In the genomic region with DNA sequence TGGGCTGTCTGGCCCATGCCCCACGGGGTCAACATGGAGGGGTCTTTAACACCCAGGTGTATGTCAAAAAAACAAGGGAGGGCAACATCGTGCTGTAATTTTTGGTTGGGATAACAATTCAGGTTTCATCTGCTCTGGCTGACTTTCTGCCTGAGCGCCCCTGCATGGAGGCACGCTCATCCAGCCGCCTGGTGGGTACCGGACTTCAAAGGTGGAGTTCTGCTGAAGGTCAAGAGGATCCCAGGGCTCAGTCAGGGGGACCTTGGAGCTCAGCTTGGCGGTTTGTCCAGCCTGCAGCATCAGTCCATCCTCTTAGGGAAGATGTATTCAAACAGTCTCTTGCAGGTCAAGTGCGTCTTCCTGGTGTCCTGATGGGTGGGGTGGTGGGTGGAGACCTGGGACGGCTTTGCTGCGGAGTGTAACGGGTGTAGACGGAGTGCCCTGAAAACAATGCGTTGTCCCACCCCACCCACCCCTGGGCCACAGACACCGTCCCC, we compare ENCODE assay signal across 19 cellular contexts. TPM values are rescaled to one million over a fixed set of nuclear protein-coding genes. Genes with fewer than 3 reads are reported as not detected.
DNase-seq lines count a peak whose midpoint lies in the region; ATAC-seq, FAIRE-seq and TF ChIP-seq lines count a peak whose summit lies in the region.
"Had no signal": no experiment of that assay in that cellular context is flagged by ENCODE, and none has a peak within 500 bp of the region (broad histone marks: within the 10 kb centered on the region; RNA-seq: fewer than 3 reads in every experiment).

No MANE protein-coding gene starts in this region.

- H2BK5ac ChIP-seq in H1 (ENCODE audit: low read depth, low read length): no peak overlapping the region

- TF ChIP-seq POLR2A in H1 (IDR thresholded peaks at IDR 0.05; ENCODE audit: control extremely low read depth in 1 of 2, low read depth in 2 of 2, low read length in 2 of 2): no peak

- H3K23me2 ChIP-seq in H1 (ENCODE audit: low read depth, low read length): no peaks in the 10 kb centered on the region; the same call in 1 of the 2 replicates

- H3K4me2 ChIP-seq in H1 (ENCODE audit: insufficient read depth in 1 of 2, low read depth in 2 of 2, low read length in 2 of 2): no peak overlapping the region

- peak overlapping the region; percentile 32 for H2AFZ ChIP-seq in ACC112 (ENCODE audit: low read length, unreplicated experiment)
- no peak overlapping the region for H2AFZ ChIP-seq in H1 (ENCODE audit: low read length)
- H2AFZ ChIP-seq: GM23248 had no signal

- H3K14ac ChIP-seq in H1 (ENCODE audit: insufficient read length): no peak overlapping the region

- H4K8ac ChIP-seq in H1 (ENCODE audit: extremely low read depth, insufficient read depth, low read length): peak overlapping the region; percentile 68; the same call in 1 of the 2 replicates

- no peaks in the 10 kb centered on the region for H3K27me3 ChIP-seq in ACC112 (ENCODE audit: insufficient read depth, low read length)
- no peaks in the 10 kb centered on the region for H3K27me3 ChIP-seq in H1 (replicated peaks in 1 of 4; ENCODE audit: control insufficient read depth in 3 of 4, extremely low read depth in 1 of 4, insufficient read depth in 3 of 4, low read length in 3 of 4)

- no peak overlapping the region for H3K18ac ChIP-seq in H1 (ENCODE audit: extremely low read depth, low read length)

- POLR2A ChIA-PET in HEK293 (lab: Yijun Ruan, JAX): no interaction called here
- POLR2A ChIA-PET in H1 (lab: Charles Lee; ENCODE audit: partially characterized antibody): no interaction called here

- CTCF ChIA-PET in HEK293 (lab: Yijun Ruan, JAX) (interaction anchor here (0.7 kb wide), 1 partner anchor 270 kb away, joined by 3 read pairs; no protein-coding TSS in a partner anchor), H1 (lab: Charles Lee; ENCODE audit: partially characterized antibody) (interaction anchor here (0.7 kb wide), 2 partner anchors 37 to 46 kb away, joined by 3 to 4 read pairs; no protein-coding TSS in a partner anchor)

- H4K91ac ChIP-seq in H1 (replicated peaks; ENCODE audit: insufficient read length, low read length): no peak overlapping the region

- H3K79me2 ChIP-seq in ACC112 (ENCODE audit: control insufficient read depth, insufficient read depth, low read length, unreplicated experiment): no peaks in the 10 kb centered on the region
- H3K79me2 ChIP-seq in H1 (ENCODE audit: control insufficient read depth in 1 of 2, insufficient read depth in 2 of 2, low read length in 2 of 2): no peaks in the 10 kb centered on the region

- H3K79me1 ChIP-seq in H1 (ENCODE audit: low read depth, low read length): no peaks in the 10 kb centered on the region

- H2BK20ac ChIP-seq in H1 (ENCODE audit: low read length): no peak overlapping the region

- no peaks in the 10 kb centered on the region for H3K36me3 ChIP-seq in ACC112 (ENCODE audit: insufficient read depth, low read length)
- H3K36me3 ChIP-seq in HEK293 (ENCODE audit: control insufficient read depth in 2 of 2, insufficient read depth in 1 of 2, low read length in 2 of 2): no peaks in the 10 kb centered on the region
- H3K36me3 ChIP-seq in H1 (ENCODE audit: control insufficient read depth in 2 of 4, insufficient read depth in 4 of 4, low read length in 3 of 4): no peaks in the 10 kb centered on the region

- H3K4me3 ChIP-seq in ACC112 (ENCODE audit: low read depth, low read length) (no peak overlapping the region), HEK293 (ENCODE audit: low read depth, low read length) (no peak overlapping the region), H1 (ENCODE audit: extremely low read depth in 1 of 4, insufficient read depth in 2 of 4, low read depth in 3 of 4, low read length in 4 of 4) (no peak overlapping the region)
- H3K4me3 ChIP-seq: GM23248 had no signal

- H4K5ac ChIP-seq in H1 (ENCODE audit: insufficient read length, low read depth, low read length): no peak overlapping the region

- no peak for DNase-seq in H1 (ENCODE audit: low read depth in 1 of 2, low spot score in 2 of 2)
- no peak for DNase-seq in NCI-H2227 treated with DMSO at 0.1 percent for 48 hours (lab: John Stamatoyannopoulos, UW)
- no peak for DNase-seq in left colon
- DNase-seq: AML-193; Caco-2; CD4-positive, alpha-beta T cell; GM23248; HCEC 1CT had no signal

- TF ChIP-seq RAD21 in H1 (IDR thresholded peaks at IDR 0.05 in 1 of 2, conservative IDR thresholded peaks at IDR 0.05 in 1 of 2; ENCODE audit: low read depth in 2 of 2, low read length in 2 of 2): no peak

- no peak for TF ChIP-seq EP300 in H1 (IDR thresholded peaks at IDR 0.05; ENCODE audit: borderline replicate concordance in 1 of 2, low read depth in 2 of 2, low read length in 2 of 2)

- H3K23ac ChIP-seq in H1 (ENCODE audit: insufficient read length): no peak overlapping the region

- no peak overlapping the region for H2BK120ac ChIP-seq in H1 (replicated peaks; ENCODE audit: low read depth, low read length)

- H4K20me1 ChIP-seq in H1 (replicated peaks in 1 of 2; ENCODE audit: control insufficient read depth in 1 of 2, insufficient read depth in 2 of 2, low read length in 2 of 2): no peaks in the 10 kb centered on the region

- intact Hi-C loops in left colon (cut with DNase I, micrococcal nuclease): no loop called here

- no peak for FAIRE-seq in H1 (lab: Jason Lieb, UNC)
- FAIRE-seq: A204.1, D721Med, G401.6, GM12891, GM19239, H54 had no signal

- H2BK12ac ChIP-seq in H1 (ENCODE audit: low read depth, low read length): no peak overlapping the region

- H3K9me3 ChIP-seq in HEK293 (ENCODE audit: control insufficient read depth, insufficient read depth, low read depth, low read length) (no peaks in the 10 kb centered on the region), H1 (ENCODE audit: insufficient read depth in 2 of 2, low read depth in 1 of 2, low read length in 1 of 2) (no peaks in the 10 kb centered on the region)
- H3K9me3 ChIP-seq: Caco-2 had no signal

- H3K4ac ChIP-seq in H1 (replicated peaks; ENCODE audit: insufficient read length, low read depth, low read length): no peak overlapping the region

- H2AK5ac ChIP-seq in H1 (ENCODE audit: low read depth, low read length): no peak overlapping the region

- TF ChIP-seq CTCF in HEK293 (tag by site-specific recombination; IDR thresholded peaks at IDR 0.05) (no peak), H1 (IDR thresholded peaks at IDR 0.05; ENCODE audit: control extremely low read depth in 1 of 3, insufficient read depth in 1 of 3, low read depth in 1 of 3, low read length in 3 of 3) (no peak)

- H3K4me1 ChIP-seq in ACC112 (ENCODE audit: control insufficient read depth, insufficient read depth, low read length, unreplicated experiment): no peaks in the 10 kb centered on the region
- no peaks in the 10 kb centered on the region for H3K4me1 ChIP-seq in HEK293 (ENCODE audit: control insufficient read depth, insufficient read depth, low read length)
- no peaks in the 10 kb centered on the region for H3K4me1 ChIP-seq in H1 (replicated peaks in 1 of 4; ENCODE audit: control insufficient read depth in 3 of 4, insufficient read depth in 4 of 4, low read length in 3 of 4)
- H3K4me1 ChIP-seq: Caco-2 had no signal

- H3K27ac ChIP-seq in ACC112 (ENCODE audit: low read depth, low read length) (no peak overlapping the region), HEK293 (ENCODE audit: extremely low read depth, low read depth, low read length) (no peak overlapping the region), H1 (ENCODE audit: low read depth, low read length) (no peak overlapping the region)
- H3K27ac ChIP-seq: C4-2B, GM23248 had no signal

- ATAC-seq in GM21447 (IDR thresholded peaks at IDR 0.05; ENCODE audit: unreplicated experiment) (no peak), left colon (no peak)

- H2BK15ac ChIP-seq in H1 (ENCODE audit: low read length): no peak overlapping the region

- H3K9ac ChIP-seq in H1 (replicated peaks in 1 of 4; ENCODE audit: extremely low read depth in 1 of 4, low read depth in 3 of 4, low read length in 3 of 4): no peak overlapping the region
- H3K9ac ChIP-seq: GM23248 had no signal

- no peak overlapping the region for H3K56ac ChIP-seq in H1 (replicated peaks; ENCODE audit: insufficient read length, low read depth, low read length)

- 91% methylated on average over 14 of the region's 14 CpGs; no CpG with 5 or more reads in 1 of the 2 experiments for WGBS in H1 (ENCODE audit: extremely low coverage in 1 of 2, insufficient coverage in 1 of 2, insufficient read length in 1 of 2, insufficient replicate concordance in 2 of 2, low coverage in 1 of 2, low lambda C conversion rate in 2 of 2, missing lambda C conversion rate in 1 of 2), 2 experiments

RNA-seq across cellular contexts. Expression of a gene that starts 5.4 kb away (rescaled TPM):
- total RNA-seq in H1 (2021; fragmentation: NEBNext Ultra II Directional; extraction: Animal tissue kit (Norgen Biotek cat#: 25700)): 22.7 and 23.2 TPM in 2 replicates
- 3.1 and 5.8 TPM in 2 replicates for polyA plus RNA-seq in H1 (2011; rRNA removed)
- 4.9 TPM for polyA plus RNA-seq in H1 (2011; cell fraction: cytosol; rRNA removed)
- polyA plus RNA-seq in H1 (2011; cell fraction: nucleus; rRNA removed): 15.2 TPM
- 18.0 to 25.6 TPM (median 21.2 TPM) in 4 replicates for polyA plus RNA-seq in H1 (2012, experiment 1 of 2)
- 16.2 TPM for polyA plus RNA-seq in H1 (2012, experiment 2 of 2)
- polyA plus RNA-seq in H1 (2013, experiment 1 of 2): 18.4 TPM
- polyA plus RNA-seq in H1 (2013, experiment 2 of 2): 15.5 TPM
- polyA minus RNA-seq in H1 (2011; rRNA and poly(A)+ RNA removed): 1.1 and 5.2 TPM in 2 replicates
- 4.7 TPM for polyA minus RNA-seq in H1 (2011; cell fraction: cytosol; rRNA and poly(A)+ RNA removed)
- 15.0 TPM for polyA minus RNA-seq in H1 (2011; cell fraction: nucleus; rRNA and poly(A)+ RNA removed)
- total RNA-seq in left colon: 10 to 100 TPM; 21.7 to 26.4 TPM

RNA-seq across cellular contexts. Expression of a gene that starts 9.6 kb away (rescaled TPM):
- total RNA-seq in H1 (2021; fragmentation: NEBNext Ultra II Directional; extraction: Animal tissue kit (Norgen Biotek cat#: 25700)): 0.20 TPM in 1 of 2 replicates, not detected in the other
- 0.09 and 0.17 TPM in 2 replicates for polyA plus RNA-seq in H1 (2011; rRNA removed)
- 0.10 TPM for polyA plus RNA-seq in H1 (2011; cell fraction: cytosol; rRNA removed)
- not detected for polyA plus RNA-seq in H1 (2011; cell fraction: nucleus; rRNA removed)
- 0.05 to 0.43 TPM in 2 of 4 replicates, not detected in the others for polyA plus RNA-seq in H1 (2012, experiment 1 of 2)
- not detected for polyA plus RNA-seq in H1 (2012, experiment 2 of 2)
- 0.06 TPM for polyA plus RNA-seq in H1 (2013, experiment 1 of 2)
- under 0.01 TPM for polyA plus RNA-seq in H1 (2013, experiment 2 of 2)
- polyA minus RNA-seq in H1 (2011; rRNA and poly(A)+ RNA removed): 0.03 TPM in 1 of 2 replicates, not detected in the other
- polyA minus RNA-seq in H1 (2011; cell fraction: cytosol; rRNA and poly(A)+ RNA removed): 0.66 TPM
- polyA minus RNA-seq in H1 (2011; cell fraction: nucleus; rRNA and poly(A)+ RNA removed): 0.30 TPM
- total RNA-seq in left colon: 100 to 1,000 TPM in 1 of 2 donors, 10 to 100 TPM in 1; 52.2 to 106 TPM
- total RNA-seq: CD4-positive, alpha-beta T cell had no signal

RNA-seq across cellular contexts. Expression of a gene that starts 41.7 kb away (rescaled TPM):
- not detected in 2 replicates for total RNA-seq in H1 (2021; fragmentation: NEBNext Ultra II Directional; extraction: Animal tissue kit (Norgen Biotek cat#: 25700))
- not detected in 2 replicates for polyA plus RNA-seq in H1 (2011; rRNA removed)
- polyA plus RNA-seq in H1 (2011; cell fraction: cytosol; rRNA removed): not detected
- not detected for polyA plus RNA-seq in H1 (2011; cell fraction: nucleus; rRNA removed)
- not detected in 4 replicates for polyA plus RNA-seq in H1 (2012, experiment 1 of 2)
- polyA plus RNA-seq in H1 (2012, experiment 2 of 2): not detected
- polyA plus RNA-seq in H1 (2013, experiment 1 of 2): not detected
- polyA plus RNA-seq in H1 (2013, experiment 2 of 2): not detected
- not detected in 2 replicates for polyA minus RNA-seq in H1 (2011; rRNA and poly(A)+ RNA removed)
- not detected for polyA minus RNA-seq in H1 (2011; cell fraction: cytosol; rRNA and poly(A)+ RNA removed)
- polyA minus RNA-seq in H1 (2011; cell fraction: nucleus; rRNA and poly(A)+ RNA removed): not detected
- total RNA-seq in left colon: not detected
- total RNA-seq: CD4-positive, alpha-beta T cell; GM23248 had no signal
- polyA plus RNA-seq: BJ, GM23248 had no signal

RNA-seq across cellular contexts. Expression of a gene that starts 48.5 kb away (rescaled TPM):
- total RNA-seq in H1 (2021; fragmentation: NEBNext Ultra II Directional; extraction: Animal tissue kit (Norgen Biotek cat#: 25700)): 0.23 and 0.35 TPM in 2 replicates
- polyA plus RNA-seq in H1 (2011; rRNA removed): 0.29 and 0.44 TPM in 2 replicates
- polyA plus RNA-seq in H1 (2011; cell fraction: cytosol; rRNA removed): 0.40 TPM
- 0.86 TPM for polyA plus RNA-seq in H1 (2011; cell fraction: nucleus; rRNA removed)
- polyA plus RNA-seq in H1 (2012, experiment 1 of 2): 0.32 to 0.53 TPM (median 0.39 TPM) in 3 of 4 replicates, not detected in the other
- polyA plus RNA-seq in H1 (2012, experiment 2 of 2): not detected
- polyA plus RNA-seq in H1 (2013, experiment 1 of 2): 0.49 TPM
- polyA plus RNA-seq in H1 (2013, experiment 2 of 2): 0.40 TPM
- polyA minus RNA-seq in H1 (2011; rRNA and poly(A)+ RNA removed): not detected in 2 replicates
- not detected for polyA minus RNA-seq in H1 (2011; cell fraction: cytosol; rRNA and poly(A)+ RNA removed)
- polyA minus RNA-seq in H1 (2011; cell fraction: nucleus; rRNA and poly(A)+ RNA removed): not detected
- 10 to 100 TPM; 26.9 to 30.6 TPM for total RNA-seq in left colon
- total RNA-seq: GM23248 had no signal
- polyA plus RNA-seq: BJ, GM23248 had no signal

RNA-seq across cellular contexts. Expression of a gene that starts 53.9 kb away (rescaled TPM):
- total RNA-seq in H1 (2021; fragmentation: NEBNext Ultra II Directional; extraction: Animal tissue kit (Norgen Biotek cat#: 25700)): not detected in 2 replicates
- polyA plus RNA-seq in H1 (2011; rRNA removed): not detected in 2 replicates
- polyA plus RNA-seq in H1 (2011; cell fraction: cytosol; rRNA removed): not detected
- polyA plus RNA-seq in H1 (2011; cell fraction: nucleus; rRNA removed): not detected
- polyA plus RNA-seq in H1 (2012, experiment 1 of 2): 0.05 TPM in 1 of 4 replicates, not detected in the others
- not detected for polyA plus RNA-seq in H1 (2012, experiment 2 of 2)
- polyA plus RNA-seq in H1 (2013, experiment 1 of 2): not detected
- polyA plus RNA-seq in H1 (2013, experiment 2 of 2): 0.02 TPM
- polyA minus RNA-seq in H1 (2011; rRNA and poly(A)+ RNA removed): not detected in 2 replicates
- polyA minus RNA-seq in H1 (2011; cell fraction: cytosol; rRNA and poly(A)+ RNA removed): not detected
- polyA minus RNA-seq in H1 (2011; cell fraction: nucleus; rRNA and poly(A)+ RNA removed): not detected
- 10 to 100 TPM; 49.8 to 96.0 TPM for total RNA-seq in left colon
- total RNA-seq: GM23248 had no signal
- polyA plus RNA-seq: BJ, GM23248 had no signal

Comparison
In these comparisons a context has a peak if more than half of its experiments do, and no peak if none do; other contexts are left out.
1. RNA of a gene that starts 9.6 kb away (total RNA-seq): 52.2 to 106 TPM in left colon; 0.20 TPM in H1; every median in the first group is over 10 times any median in the second.